Comparison of ENCODE assay signal across 16 cellular contexts in the genomic region with DNA sequence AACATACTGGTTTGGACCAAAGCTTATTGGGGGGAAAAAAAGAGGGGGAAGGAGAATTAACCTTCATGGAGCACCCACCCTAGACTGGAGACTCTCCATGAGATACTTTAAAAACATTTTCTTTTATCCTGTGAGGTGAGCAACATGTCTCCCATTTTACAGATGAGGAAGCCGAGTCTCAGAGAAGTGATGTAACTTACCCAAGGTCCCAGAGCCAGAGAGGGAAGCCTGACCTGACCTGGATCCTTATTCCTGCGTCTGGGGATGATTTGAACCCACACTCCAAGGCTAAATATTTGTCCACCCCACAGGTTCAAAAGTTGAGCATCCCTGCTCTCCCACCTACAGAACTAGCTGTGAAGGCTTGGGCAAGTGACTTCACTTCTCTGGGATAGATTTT.
DNase-seq lines count a peak whose midpoint lies in the region; ATAC-seq and TF ChIP-seq lines count a peak whose summit lies in the region.
"Had no signal": no experiment of that assay in that cellular context is flagged by ENCODE, and none has a peak within 500 bp of the region (broad histone marks: within the 10 kb centered on the region; RNA-seq: fewer than 3 reads in every experiment).

No MANE protein-coding gene starts in this region.

- peaks cover 4% of the 10 kb centered on the region for H3K27me3 Mint-ChIP-seq in activated CD8-positive, alpha-beta memory T cell treated with anti-CD3 and anti-CD28 coated beads, Interleukin-2, amount 10 ng/mL, durations not matched to agents 7 days and 5 days

- no peak overlapping the region for H3K4me3 Mint-ChIP-seq in activated CD8-positive, alpha-beta memory T cell treated with anti-CD3 and anti-CD28 coated beads, Interleukin-2, amount 10 ng/mL, durations not matched to agents 7 days and 5 days
- H3K4me3 Mint-ChIP-seq: activated CD4-positive, alpha-beta T cell treated with anti-CD3 and anti-CD28 coated beads for 36 hours; CD8-positive, alpha-beta T cell had no signal

- ATAC-seq in activated CD8-positive, alpha-beta memory T cell treated with anti-CD3 and anti-CD28 coated beads, Interleukin-2, amount 10 ng/mL, durations not matched to agents 7 days and 5 days: no peak
- peak; percentile 9 for ATAC-seq in body of pancreas
- ATAC-seq in left lung: no peak

- H3K36me3 Mint-ChIP-seq in activated CD8-positive, alpha-beta memory T cell treated with anti-CD3 and anti-CD28 coated beads, Interleukin-2, amount 10 ng/mL, durations not matched to agents 7 days and 5 days: peaks cover 4% of the 10 kb centered on the region
- H3K36me3 Mint-ChIP-seq: CD8-positive, alpha-beta T cell had no signal

- WGBS in body of pancreas, 2 donors: 82 to 90% methylated on average over 2 of the region's 2 CpGs
- 88% methylated on average over 2 of the region's 2 CpGs; no CpG with 5 or more reads in 1 of the 2 donors for whole genome bisulfite sequencing in transverse colon (ENCODE audit: low coverage in 1 of 2), 2 donors

- TF ChIP-seq CTCF in body of pancreas (IDR thresholded peaks at IDR 0.05) (no peak), transverse colon (IDR thresholded peaks at IDR 0.05) (no peak), left lung (IDR thresholded peaks at IDR 0.05) (no peak)

- no peaks in the 10 kb centered on the region for H3K9me3 ChIP-seq in body of pancreas
- no peaks in the 10 kb centered on the region for H3K9me3 ChIP-seq in mucosa of rectum (ENCODE audit: control insufficient read depth in 2 of 2, low read length in 2 of 2)
- H3K9me3 ChIP-seq in transverse colon: no peaks in the 10 kb centered on the region
- H3K9me3 ChIP-seq in left lung: no peaks in the 10 kb centered on the region
- H3K9me3 ChIP-seq: thoracic aorta had no signal

- TF ChIP-seq POLR2A in body of pancreas (IDR thresholded peaks at IDR 0.05) (no peak), transverse colon (IDR thresholded peaks at IDR 0.05) (no peak)

- no peaks in the 10 kb centered on the region for H3K36me3 ChIP-seq in body of pancreas (replicated peaks in 1 of 2; ENCODE audit: insufficient read depth in 1 of 2, low read depth in 2 of 2)
- H3K36me3 ChIP-seq in mucosa of rectum (ENCODE audit: control insufficient read depth in 2 of 2, insufficient read depth in 2 of 2, low read length in 2 of 2): no peaks in the 10 kb centered on the region
- no peaks in the 10 kb centered on the region for H3K36me3 ChIP-seq in transverse colon
- H3K36me3 ChIP-seq in left lung: no peaks in the 10 kb centered on the region
- H3K36me3 ChIP-seq: thoracic aorta had no signal

- H3K4me3 ChIP-seq in body of pancreas (no peak overlapping the region), mucosa of rectum (ENCODE audit: low read length in 2 of 2) (no peak overlapping the region), transverse colon (no peak overlapping the region), left lung (no peak overlapping the region)
- H3K4me3 ChIP-seq: thoracic aorta had no signal

- peaks cover 31% of the 10 kb centered on the region for H3K4me1 Mint-ChIP-seq in activated CD8-positive, alpha-beta memory T cell treated with anti-CD3 and anti-CD28 coated beads, Interleukin-2, amount 10 ng/mL, durations not matched to agents 7 days and 5 days

- intact Hi-C loops in body of pancreas (cut with DNase I) (no loop called here), transverse colon (cut with DNase I; ENCODE audit: low total_unique reads) (no loop called here), left lung (cut with DNase I) (no loop called here)

- no peaks in the 10 kb centered on the region for H3K27me3 ChIP-seq in body of pancreas
- H3K27me3 ChIP-seq in mucosa of rectum (ENCODE audit: control insufficient read depth in 2 of 2, insufficient read depth in 2 of 2, low read length in 2 of 2): no peaks in the 10 kb centered on the region
- H3K27me3 ChIP-seq in transverse colon: no peaks in the 10 kb centered on the region
- no peaks in the 10 kb centered on the region for H3K27me3 ChIP-seq in left lung

- H3K9me3 Mint-ChIP-seq in activated CD8-positive, alpha-beta memory T cell treated with anti-CD3 and anti-CD28 coated beads, Interleukin-2, amount 10 ng/mL, durations not matched to agents 7 days and 5 days (ENCODE audit: low read depth): peaks cover 4% of the 10 kb centered on the region
- H3K9me3 Mint-ChIP-seq: CD8-positive, alpha-beta T cell had no signal

- peaks cover 15% of the 10 kb centered on the region for H3K4me1 ChIP-seq in body of pancreas
- H3K4me1 ChIP-seq in mucosa of rectum (ENCODE audit: control insufficient read depth in 2 of 2, insufficient read depth in 2 of 2, low read length in 2 of 2): peaks cover 15 to 21% of the 10 kb centered on the region in 2 donors
- H3K4me1 ChIP-seq in transverse colon: peaks cover 17 to 31% (median 17%) of the 10 kb centered on the region in 4 donors
- peaks cover 6 to 31% of the 10 kb centered on the region in 2 donors for H3K4me1 ChIP-seq in left lung

- H3K9ac ChIP-seq in mucosa of rectum (ENCODE audit: low read depth in 1 of 2, low read length in 2 of 2): peak overlapping the region; percentile 31 to 52

- in situ Hi-C loops in transverse colon (cut with MboI; ENCODE audit: low pct_ligation_motif_present in 1 of 4, low pct_unique_long_range_greater_than_20kb in 1 of 4, low sequenced_read_pairs in 3 of 4): loop anchor here in 1 of 4 donors (25.0 kb wide), 1 partner anchor 366 kb away; the partner anchor contains the start of gene FGGY

- H3K27ac Mint-ChIP-seq in activated CD8-positive, alpha-beta memory T cell treated with anti-CD3 and anti-CD28 coated beads, Interleukin-2, amount 10 ng/mL, durations not matched to agents 7 days and 5 days: peak overlapping the region; percentile 86

- CTCF ChIA-PET in activated CD8-positive, alpha-beta memory T cell treated with anti-CD3 and anti-CD28 coated beads, Interleukin-2, amount 10 ng/mL, durations not matched to agents 7 days and 5 days (lab: Charles Lee): interaction anchor here (0.7 to 1.6 kb wide), 6 partner anchors 8 to 375 kb away, joined by 3 to 5 read pairs (median 3); partner anchors contain the start of gene FGGY

- H3K27ac ChIP-seq in body of pancreas (peak overlapping the region in 3 of 4 donors; percentile 42 to 55 (median 52)), mucosa of rectum (ENCODE audit: low read depth in 2 of 2, low read length in 2 of 2) (peak overlapping the region; percentile 78 to 94), transverse colon (peak overlapping the region; percentile 62 to 82 (median 81)), left lung (no peak overlapping the region)
- H3K27ac ChIP-seq: 22Rv1, thoracic aorta had no signal

- DNase-seq in activated CD8-positive, alpha-beta memory T cell treated with anti-CD3 and anti-CD28 coated beads, Interleukin-2, amount 10 ng/mL, durations not matched to agents 7 days and 5 days: no peak
- DNase-seq in activated CD8-positive, alpha-beta memory T cell treated with anti-CD3 and anti-CD28 coated beads, Interleukin-2, amount 50 U/mL, for 4 hours: no peak
- DNase-seq in body of pancreas: no peak
- DNase-seq in transverse colon: no peak
- no peak for DNase-seq in NCI-H748 treated with DMSO at 0.1 percent for 48 hours (lab: John Stamatoyannopoulos, UW)
- DNase-seq in left lung: no peak
- no peak for DNase-seq in NCI-H187 treated with DMSO at 0.1 percent for 48 hours (lab: John Stamatoyannopoulos, UW)
- DNase-seq: activated gamma-delta T cell, erythroblast, NCI-H1417 treated with DMSO at 0.1 percent for 48 hours, NCI-H524 had no signal

- no peak for TF ChIP-seq EP300 in transverse colon (IDR thresholded peaks at IDR 0.05; ENCODE audit: low read depth)

Comparison
In these comparisons a context has a peak if more than half of its experiments do, and no peak if none do; other contexts are left out.
1. H3K27ac ChIP-seq: peak in body of pancreas (3 of 4), mucosa of rectum (2 of 2) and transverse colon (4 of 4); none in left lung (0 of 2).